ENCODE assay signal across 9 cellular contexts in the genomic region with DNA sequence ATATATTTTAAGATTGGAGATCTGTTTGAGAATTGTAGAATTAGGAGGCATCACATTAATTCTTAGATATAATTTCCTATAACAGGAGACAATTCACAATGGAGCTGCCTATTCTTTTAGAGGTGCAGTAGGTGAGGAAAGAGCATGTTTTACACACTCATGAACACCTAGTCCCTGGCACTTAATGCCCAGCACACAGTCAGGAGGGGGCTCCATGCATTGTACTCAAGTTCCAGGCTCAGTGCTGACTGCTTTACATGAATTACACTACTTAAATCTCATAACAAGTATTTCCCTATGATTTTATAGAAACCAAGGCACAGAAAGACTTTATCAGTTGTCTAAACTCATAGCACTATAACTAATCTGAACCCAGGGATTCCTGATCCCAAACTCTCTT. TPM values are rescaled to one million over a fixed set of nuclear protein-coding genes. Genes with fewer than 3 reads are reported as not detected.
DNase-seq lines count a peak whose midpoint lies in the region; ATAC-seq and TF ChIP-seq lines count a peak whose summit lies in the region.
"Had no signal": no experiment of that assay in that cellular context is flagged by ENCODE, and none has a peak within 500 bp of the region (broad histone marks: within the 10 kb centered on the region; RNA-seq: fewer than 3 reads in every experiment).

No MANE protein-coding gene starts in this region.

- H3K9me3 ChIP-seq in KOPT-K1 (ENCODE audit: insufficient read depth, low read length, poor library complexity, severe bottlenecking) (peaks cover 10% of the 10 kb centered on the region), psoas muscle (no peaks in the 10 kb centered on the region)

- DNase-seq in Daoy (ENCODE audit: low read depth) (peak; percentile 25), coronary artery (ENCODE audit: low spot score) (no peak), psoas muscle (no peak), OCI-M2 (lab: John Stamatoyannopoulos, UW; ENCODE audit: unreplicated experiment) (no peak), NCI-H2029 treated with DMSO at 0.1 percent for 48 hours (lab: John Stamatoyannopoulos, UW) (no peak), EL (no peak), GM20000 (ENCODE audit: low spot score) (no peak)
- DNase-seq: stimulated activated CD4-positive, alpha-beta T cell treated with anti-CD3 and anti-CD28 coated beads, Interleukin-12 subunit alpha, Interleukin-12 subunit beta, amount 100 ng/mL, for 4 hours had no signal

- H3K27ac ChIP-seq in KOPT-K1 (ENCODE audit: low read depth, low read length, poor library complexity, severe bottlenecking) (peak overlapping the region; percentile 90), coronary artery (peak overlapping the region; percentile 78 to 81), psoas muscle (peak overlapping the region; percentile 60)

- intact Hi-C loops in psoas muscle (cut with DNase I) = no loop called here

- no peaks in the 10 kb centered on the region for H3K4me1 ChIP-seq in psoas muscle

- no peaks in the 10 kb centered on the region for H3K27me3 ChIP-seq in psoas muscle (ENCODE audit: insufficient read depth in 3 of 3, low read length in 2 of 3)

- H3K36me3 ChIP-seq in KOPT-K1 (ENCODE audit: insufficient read depth, low read length) (peaks cover 25% of the 10 kb centered on the region), psoas muscle (ENCODE audit: insufficient read depth in 1 of 2, low read depth in 1 of 2) (no peaks in the 10 kb centered on the region)

- no peak for TF ChIP-seq CTCF in coronary artery (IDR thresholded peaks at IDR 0.05)
- no peak for TF ChIP-seq CTCF in psoas muscle (IDR thresholded peaks at IDR 0.05)
- TF ChIP-seq CTCF in GM20000 (IDR thresholded peaks at IDR 0.05; ENCODE audit: extremely low read depth, missing control alignments) = no peak

- ATAC-seq in psoas muscle = no peak

- H3K4me3 ChIP-seq in coronary artery (peak overlapping the region; percentile 73), psoas muscle (peak overlapping the region; percentile 63)

RNA-seq across cellular contexts. Expression of a gene that starts 0.4 kb away (rescaled TPM):
- total RNA-seq in Daoy (2014; rRNA removed; shearing (Covaris generic)) = 42.0 and 65.3 TPM in 2 replicates
- 1 to 10 TPM; 1.4 to 5.3 (median 2.0) TPM for total RNA-seq in psoas muscle
- polyA plus RNA-seq in psoas muscle = 1 to 10 TPM in 2 of 3 donors, under 1 TPM in 1; 0.56 to 1.4 (median 1.2) TPM

RNA-seq across cellular contexts. Expression of a gene that starts 30.6 kb away (rescaled TPM):
- total RNA-seq in Daoy (2014; rRNA removed; shearing (Covaris generic)) = 30.7 and 34.9 TPM in 2 replicates
- 1 to 10 TPM; 5.7 to 6.7 (median 6.2) TPM for total RNA-seq in psoas muscle
- polyA plus RNA-seq in psoas muscle = 1 to 10 TPM; 3.8 to 7.6 (median 4.6) TPM

RNA-seq across cellular contexts. Expression of a gene that starts 30.6 kb away (rescaled TPM):
- total RNA-seq in Daoy (2014; rRNA removed; shearing (Covaris generic)) = 14.1 and 16.5 TPM in 2 replicates
- total RNA-seq in psoas muscle = 1 to 10 TPM; 5.0 to 7.2 (median 6.4) TPM
- 1 to 10 TPM; 2.3 to 5.3 (median 4.1) TPM for polyA plus RNA-seq in psoas muscle

RNA-seq across cellular contexts. Expression of a gene that starts 42.0 kb away (rescaled TPM):
- total RNA-seq in Daoy (2014; rRNA removed; shearing (Covaris generic)) = 101 and 111 TPM in 2 replicates
- total RNA-seq in psoas muscle = 1 to 10 TPM; 2.1 to 4.1 (median 3.8) TPM
- polyA plus RNA-seq in psoas muscle = 1 to 10 TPM; 1.7 to 3.3 (median 1.9) TPM
